ENCODE assay signal across 15 cellular contexts in the genomic region with DNA sequence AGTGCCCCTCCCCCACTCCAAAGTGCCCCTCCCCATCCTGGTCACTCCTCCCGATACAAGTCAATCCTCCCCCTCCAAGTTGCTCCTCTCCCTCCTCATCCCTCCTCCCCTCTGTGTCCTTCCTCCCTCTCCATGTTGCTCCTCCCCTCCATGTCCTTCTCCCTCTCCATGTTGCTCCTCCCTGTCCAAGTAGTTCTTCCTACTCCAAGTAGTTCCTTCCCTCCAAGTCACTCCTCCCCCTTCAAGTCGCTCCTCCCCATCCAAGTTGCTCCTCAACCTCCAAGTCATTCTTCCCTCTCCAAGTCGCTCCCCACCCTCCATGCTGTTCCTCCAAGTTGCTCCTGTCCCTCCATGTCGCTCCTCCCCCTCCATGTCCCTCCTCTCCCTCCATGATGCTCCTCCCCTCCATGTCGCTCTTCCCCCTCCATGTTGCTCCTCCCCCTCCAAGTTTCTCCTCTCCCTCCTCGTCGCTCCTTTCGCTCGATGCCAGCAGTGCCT. TPM values are rescaled to one million over a fixed set of nuclear protein-coding genes. Genes with fewer than 3 reads are reported as not detected.
DNase-seq lines count a peak whose midpoint lies in the region; ATAC-seq and TF ChIP-seq lines count a peak whose summit lies in the region.
"Had no signal": no experiment of that assay in that cellular context is flagged by ENCODE, and none has a peak within 500 bp of the region (broad histone marks: within the 10 kb centered on the region; RNA-seq: fewer than 3 reads in every experiment).

No MANE protein-coding gene starts in this region.

- H3K4me1 ChIP-seq in tibial artery = peaks cover 0 to 6% (median 0%) of the 10 kb centered on the region in 4 donors
- H3K4me1 ChIP-seq: breast epithelium had no signal

- H3K4me3 ChIP-seq in tibial artery = no peak overlapping the region
- H3K4me3 ChIP-seq: skin epidermis had no signal

- peaks cover 4% of the 10 kb centered on the region for H3K36me3 Mint-ChIP-seq in T-helper 1 cell treated with Interleukin-12 subunit alpha and Interleukin-12 subunit beta and Interleukin-4 antibody, amounts not matched to agents 30 μg/mL and 1 μg/mL, for 36 hours (ENCODE audit: low read depth)
- H3K36me3 Mint-ChIP-seq in activated T-helper 17 cell treated with anti-CD3 and anti-CD28 coated beads, Interleukin-2, amount 50 U/mL, for 72 hours (ENCODE audit: low read depth) = peaks cover 64% of the 10 kb centered on the region

- DNase-seq in T-helper 1 cell (no peak), iPS DF 4.7 (ENCODE audit: extremely low read depth, low spot score) (peak; percentile 33), tibial artery (peak; percentile 77 to 85), epidermal melanocyte (ENCODE audit: insufficient read length, low spot score) (no peak)
- no peak for DNase-seq in stimulated activated CD4-positive, alpha-beta T cell treated with anti-CD3 and anti-CD28 coated beads, Interleukin-2, amount 100 ng/mL, for 24 hours
- DNase-seq: activated CD8-positive, alpha-beta memory T cell treated with anti-CD3 and anti-CD28 coated beads for 24 hours; activated naive CD4-positive, alpha-beta T cell treated with Interleukin-2 at 50 U/mL for 16 hours; NCI-H187 treated with DMSO at 0.1 percent for 48 hours; NCI-H510A treated with DMSO at 0.1 percent for 48 hours had no signal

- no peaks in the 10 kb centered on the region for H3K9me3 Mint-ChIP-seq in T-helper 1 cell treated with Interleukin-12 subunit alpha and Interleukin-12 subunit beta and Interleukin-4 antibody, amounts not matched to agents 30 μg/mL and 1 μg/mL, for 36 hours
- H3K9me3 Mint-ChIP-seq in activated T-helper 17 cell treated with anti-CD3 and anti-CD28 coated beads, Interleukin-2, amount 50 U/mL, for 72 hours = no peaks in the 10 kb centered on the region
- H3K9me3 Mint-ChIP-seq: stimulated activated naive CD8-positive, alpha-beta T cell treated with anti-CD3 and anti-CD28 coated beads, Interleukin-15, Interleukin-2, amounts not matched to agents 100 ng/mL and 50 ng/mL, for 24 hours had no signal

- H3K9me3 ChIP-seq in tibial artery = no peaks in the 10 kb centered on the region
- H3K9me3 ChIP-seq: breast epithelium had no signal

- peaks cover 0 to 46% (median 0%) of the 10 kb centered on the region in 3 donors for H3K36me3 ChIP-seq in tibial artery
- H3K36me3 ChIP-seq: breast epithelium had no signal

- H3K27ac Mint-ChIP-seq in T-helper 1 cell treated with Interleukin-12 subunit alpha and Interleukin-12 subunit beta and Interleukin-4 antibody, amounts not matched to agents 30 μg/mL and 1 μg/mL, for 36 hours = peak overlapping the region; percentile 52
- H3K27ac Mint-ChIP-seq in activated T-helper 17 cell treated with anti-CD3 and anti-CD28 coated beads, Interleukin-2, amount 50 U/mL, for 72 hours = peak overlapping the region; percentile 72
- H3K27ac Mint-ChIP-seq: stimulated activated naive CD8-positive, alpha-beta T cell treated with anti-CD3 and anti-CD28 coated beads, Interleukin-15, Interleukin-2, amounts not matched to agents 100 ng/mL and 50 ng/mL, for 24 hours had no signal

- no peak for TF ChIP-seq CTCF in tibial artery (IDR thresholded peaks at IDR 0.05)

- no peak for ATAC-seq in activated T-helper 17 cell treated with anti-CD3 and anti-CD28 coated beads, Interleukin-2, amount 50 U/mL, for 72 hours (replicated peaks)
- no peak for ATAC-seq in GM19395 (IDR thresholded peaks at IDR 0.05; ENCODE audit: unreplicated experiment)

- H3K27me3 Mint-ChIP-seq in T-helper 1 cell treated with Interleukin-12 subunit alpha and Interleukin-12 subunit beta and Interleukin-4 antibody, amounts not matched to agents 30 μg/mL and 1 μg/mL, for 36 hours (ENCODE audit: low read depth) = no peaks in the 10 kb centered on the region
- no peaks in the 10 kb centered on the region for H3K27me3 Mint-ChIP-seq in activated T-helper 17 cell treated with anti-CD3 and anti-CD28 coated beads, Interleukin-2, amount 50 U/mL, for 72 hours
- H3K27me3 Mint-ChIP-seq: stimulated activated naive CD8-positive, alpha-beta T cell treated with anti-CD3 and anti-CD28 coated beads, Interleukin-15, Interleukin-2, amounts not matched to agents 100 ng/mL and 50 ng/mL, for 24 hours had no signal

- no peaks in the 10 kb centered on the region for H3K27me3 ChIP-seq in tibial artery
- H3K27me3 ChIP-seq: breast epithelium had no signal

- no peak overlapping the region for H3K27ac ChIP-seq in tibial artery
- H3K27ac ChIP-seq: skin epidermis had no signal

- intact Hi-C loops in tibial artery (cut with DNase I; ENCODE audit: low total_unique reads) = loop anchor here (10.0 kb wide), 2 partner anchors 340 to 510 kb away; partner anchors contain the start of gene RPEL1

- peaks cover 2% of the 10 kb centered on the region for H3K4me1 Mint-ChIP-seq in T-helper 1 cell treated with Interleukin-12 subunit alpha and Interleukin-12 subunit beta and Interleukin-4 antibody, amounts not matched to agents 30 μg/mL and 1 μg/mL, for 36 hours (ENCODE audit: low read depth)
- peaks cover 4% of the 10 kb centered on the region for H3K4me1 Mint-ChIP-seq in activated T-helper 17 cell treated with anti-CD3 and anti-CD28 coated beads, Interleukin-2, amount 50 U/mL, for 72 hours

- H3K4me3 Mint-ChIP-seq in T-helper 1 cell treated with Interleukin-12 subunit alpha and Interleukin-12 subunit beta and Interleukin-4 antibody, amounts not matched to agents 30 μg/mL and 1 μg/mL, for 36 hours = no peak overlapping the region
- no peak overlapping the region for H3K4me3 Mint-ChIP-seq in activated T-helper 17 cell treated with anti-CD3 and anti-CD28 coated beads, Interleukin-2, amount 50 U/mL, for 72 hours
- H3K4me3 Mint-ChIP-seq: stimulated activated naive CD8-positive, alpha-beta T cell treated with anti-CD3 and anti-CD28 coated beads, Interleukin-15, Interleukin-2, amounts not matched to agents 100 ng/mL and 50 ng/mL, for 24 hours had no signal

RNA-seq across cellular contexts. Expression of gene WBP1L, which starts 8.6 kb away (rescaled TPM):
- 10 to 100 TPM; 18.4 to 24.8 TPM for total RNA-seq in activated T-helper 17 cell treated with anti-CD3 and anti-CD28 coated beads, Interleukin-2, amount 50 U/mL, for 72 hours

RNA-seq across cellular contexts. Expression of gene SFXN2, which starts 20.7 kb away (rescaled TPM):
- total RNA-seq in activated T-helper 17 cell treated with anti-CD3 and anti-CD28 coated beads, Interleukin-2, amount 50 U/mL, for 72 hours = 10 to 100 TPM; 18.0 to 28.0 TPM

RNA-seq across cellular contexts. Expression of gene ARL3, which starts 20.9 kb away (rescaled TPM):
- 10 to 100 TPM; 14.3 to 14.7 TPM for total RNA-seq in activated T-helper 17 cell treated with anti-CD3 and anti-CD28 coated beads, Interleukin-2, amount 50 U/mL, for 72 hours

Comparison
In these comparisons a context has a peak if more than half of its experiments do, and no peak if none do; other contexts are left out.
1. DNase-seq: peak in iPS DF 4.7 (single experiment) and tibial artery (2 of 2); none in T-helper 1 cell (0 of 5), epidermal melanocyte (single experiment) and stimulated activated CD4-positive, alpha-beta T cell treated with anti-CD3 and anti-CD28 coated beads, Interleukin-2, amount 100 ng/mL, for 24 hours (0 of 2).